In the genomic region with DNA sequence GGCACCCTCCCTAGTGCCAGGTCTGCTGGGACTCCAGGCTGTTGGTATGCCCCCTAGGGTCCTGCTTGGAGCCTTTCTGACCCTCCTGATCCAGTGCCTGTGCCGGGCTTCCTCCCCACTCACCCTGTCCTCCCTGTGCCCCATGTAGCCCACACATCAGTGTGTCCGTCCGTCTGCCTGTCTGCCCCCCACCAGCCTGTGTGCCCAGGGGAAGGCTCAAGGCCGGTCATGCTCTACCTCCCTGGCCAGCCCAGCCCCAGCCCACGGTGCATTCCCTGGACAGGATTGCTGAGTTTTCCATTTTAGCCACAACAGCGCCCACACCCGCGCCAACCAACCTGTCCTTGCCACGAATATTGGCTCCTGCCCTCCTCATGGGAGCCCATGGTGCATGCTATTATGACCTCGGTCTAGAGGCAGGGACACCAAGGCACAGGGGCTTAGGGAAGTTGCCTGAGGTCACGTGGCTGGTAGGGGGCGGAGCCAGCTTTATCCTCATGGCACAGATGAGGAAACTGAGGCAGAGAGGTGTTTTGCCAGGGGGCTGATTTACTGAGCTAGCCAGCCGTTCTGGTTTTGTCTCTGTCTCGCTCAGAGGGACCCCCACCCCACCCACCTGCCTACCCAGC, we compare ENCODE assay signal across 20 cellular contexts.
DNase-seq lines count a peak whose midpoint lies in the region; ATAC-seq, FAIRE-seq and TF ChIP-seq lines count a peak whose summit lies in the region.
"Had no signal": no experiment of that assay in that cellular context is flagged by ENCODE, and none has a peak within 500 bp of the region (broad histone marks: within the 10 kb centered on the region; RNA-seq: fewer than 3 reads in every experiment).

No MANE protein-coding gene starts in this region.

- ATAC-seq in GM12878 (no peak), GM21786 (IDR thresholded peaks at IDR 0.05; ENCODE audit: unreplicated experiment) (no peak), HG02798 (IDR thresholded peaks at IDR 0.05; ENCODE audit: poor library complexity, unreplicated experiment) (no peak)
- ATAC-seq in activated CD8-positive, alpha-beta T cell treated with anti-CD3 and anti-CD28 coated beads, Interleukin-2, amount 10 ng/mL, durations not matched to agents 7 days and 5 days = no peak

- peaks cover 10% of the 10 kb centered on the region for H3K79me1 ChIP-seq in neuronal stem cell (ENCODE audit: low read depth, low read length)

- H3K9me3 Mint-ChIP-seq in activated CD8-positive, alpha-beta T cell treated with anti-CD3 and anti-CD28 coated beads, Interleukin-2, amount 10 ng/mL, durations not matched to agents 7 days and 5 days (ENCODE audit: insufficient read depth) = no peaks in the 10 kb centered on the region
- H3K9me3 Mint-ChIP-seq: IgD-negative memory B cell had no signal

- no peaks in the 10 kb centered on the region for H3K9me2 ChIP-seq in Karpas-422 (replicated peaks; ENCODE audit: insufficient read depth, low read length)

- no peak overlapping the region for H4K91ac ChIP-seq in neuronal stem cell (ENCODE audit: low read depth, low read length, poor library complexity)

- POLR2A ChIA-PET in GM12878 (lab: Charles Lee) = no interaction called here
- POLR2A ChIA-PET in activated CD8-positive, alpha-beta T cell treated with anti-CD3 and anti-CD28 coated beads, Interleukin-2, amount 10 ng/mL, durations not matched to agents 7 days and 5 days (lab: Charles Lee) = interaction anchor here (1.0 kb wide), 1 partner anchor 11 kb away, joined by 3 read pairs; no protein-coding TSS in a partner anchor

- no peak overlapping the region for H3K27ac Mint-ChIP-seq in activated CD8-positive, alpha-beta T cell treated with anti-CD3 and anti-CD28 coated beads, Interleukin-2, amount 10 ng/mL, durations not matched to agents 7 days and 5 days

- H3K36me3 Mint-ChIP-seq in activated CD8-positive, alpha-beta T cell treated with anti-CD3 and anti-CD28 coated beads, Interleukin-2, amount 10 ng/mL, durations not matched to agents 7 days and 5 days (ENCODE audit: low read depth) = peaks cover 2% of the 10 kb centered on the region
- H3K36me3 Mint-ChIP-seq: IgD-negative memory B cell had no signal

- H3K9ac ChIP-seq in BLaER1 (no peak overlapping the region), Karpas-422 (ENCODE audit: low read length) (no peak overlapping the region), GM12878 (ENCODE audit: control insufficient read depth, insufficient read depth, low read length) (no peak overlapping the region), neuronal stem cell (ENCODE audit: low read depth, low read length, poor library complexity) (peak overlapping the region; percentile 37)
- H3K9ac ChIP-seq: GM23248 had no signal

- TF ChIP-seq POLR2A in GM12878 (IDR thresholded peaks at IDR 0.05; ENCODE audit: low read depth, low read length) = no peak
- TF ChIP-seq POLR2A in H54 (IDR thresholded peaks at IDR 0.05; ENCODE audit: low read depth, low read length) = no peak

- no peak overlapping the region for H3K4me3 Mint-ChIP-seq in activated CD8-positive, alpha-beta T cell treated with anti-CD3 and anti-CD28 coated beads, Interleukin-2, amount 10 ng/mL, durations not matched to agents 7 days and 5 days

- peak overlapping the region; percentile 76 for H3K18ac ChIP-seq in neuronal stem cell (ENCODE audit: low read length)

- no TSS peak for BruUV-seq in GM12878 (replicated peaks; lab: Mats Ljungman, UMichigan)

- CTCF ChIA-PET in GM12878 (lab: Yijun Ruan, JAX) = no interaction called here
- CTCF ChIA-PET in activated CD8-positive, alpha-beta T cell treated with anti-CD3 and anti-CD28 coated beads, Interleukin-2, amount 10 ng/mL, durations not matched to agents 7 days and 5 days (lab: Charles Lee) = no interaction called here

- no peak overlapping the region for H3K23ac ChIP-seq in neuronal stem cell (ENCODE audit: low read depth, low read length, poor library complexity)

- H3K4me1 ChIP-seq in BLaER1 (peaks cover 90% of the 10 kb centered on the region), Karpas-422 (ENCODE audit: low read length) (peaks cover 95% of the 10 kb centered on the region), GM12878 (ENCODE audit: control insufficient read depth, insufficient read depth, low read length) (peaks cover 21% of the 10 kb centered on the region), neuronal stem cell (ENCODE audit: control insufficient read depth in 2 of 2, insufficient read depth in 1 of 2, low read depth in 1 of 2, low read length in 2 of 2) (peaks cover 13 to 19% of the 10 kb centered on the region in 2 donors)

- peaks cover 21% of the 10 kb centered on the region for H3K4me1 Mint-ChIP-seq in activated CD8-positive, alpha-beta T cell treated with anti-CD3 and anti-CD28 coated beads, Interleukin-2, amount 10 ng/mL, durations not matched to agents 7 days and 5 days (ENCODE audit: low read depth)

- RAD21 ChIA-PET in GM12878 (lab: Charles Lee; ENCODE audit: unreplicated experiment) = no interaction called here

- no peak overlapping the region for H2BK120ac ChIP-seq in neuronal stem cell (ENCODE audit: low read depth, low read length)

- SMC1A ChIA-PET in GM12878 (lab: Charles Lee; ENCODE audit: uncharacterized antibody, unreplicated experiment) = no interaction called here

- H3K27ac ChIP-seq in BLaER1 = peak overlapping the region; percentile 30; the same call in 1 of the 2 replicates
- H3K27ac ChIP-seq in Karpas-422 (ENCODE audit: low read length) = peak overlapping the region; percentile 98
- no peak overlapping the region for H3K27ac ChIP-seq in GM12878 (ENCODE audit: control insufficient read depth, insufficient read depth)
- H3K27ac ChIP-seq in neuronal stem cell (replicated peaks; ENCODE audit: low read length) = no peak overlapping the region
- H3K27ac ChIP-seq: GM23248, SK-N-MC had no signal

- intact Hi-C loops in GM12878 (cut with micrococcal nuclease; ENCODE audit: unreplicated experiment) = no loop called here

- FAIRE-seq in GM12878 (lab: Jason Lieb, UNC) (no peak), H54 (lab: Jason Lieb, UNC) (no peak)

- 0 out of 2 replicates have a peak, but pooled peaks cover 4% of the 10 kb centered on the region for H3K27me3 ChIP-seq in BLaER1
- no peaks in the 10 kb centered on the region for H3K27me3 ChIP-seq in Karpas-422 (ENCODE audit: low read length)
- H3K27me3 ChIP-seq in GM12878 (replicated peaks in 1 of 2; ENCODE audit: control insufficient read depth in 2 of 2, insufficient read depth in 2 of 2, low read length in 1 of 2) = no peaks in the 10 kb centered on the region
- no peaks in the 10 kb centered on the region for H3K27me3 ChIP-seq in neuronal stem cell (ENCODE audit: control insufficient read depth in 3 of 3, insufficient read depth in 3 of 3, low read depth in 1 of 3, low read length in 3 of 3)
- H3K27me3 ChIP-seq: MG63 had no signal

- H2BK5ac ChIP-seq in neuronal stem cell (ENCODE audit: low read length) = no peak overlapping the region

- no peak overlapping the region for H3K14ac ChIP-seq in neuronal stem cell (ENCODE audit: low read length)

- no peak overlapping the region for H2BK15ac ChIP-seq in neuronal stem cell (ENCODE audit: low read length)

- no peak for TF ChIP-seq RAD21 in GM12878 (IDR thresholded peaks at IDR 0.05; ENCODE audit: insufficient read depth, low read depth, low read length)

- no peak overlapping the region for H2AFZ ChIP-seq in Karpas-422 (ENCODE audit: low read length)
- H2AFZ ChIP-seq in GM12878 (ENCODE audit: control insufficient read depth, low read depth, low read length) = no peak overlapping the region
- no peak overlapping the region for H2AFZ ChIP-seq in neuronal stem cell (ENCODE audit: low read length)
- H2AFZ ChIP-seq: GM23248 had no signal

- no peak overlapping the region for H3K4me3 ChIP-seq in BLaER1
- no peak overlapping the region for H3K4me3 ChIP-seq in Karpas-422 (ENCODE audit: low read length)
- no peak overlapping the region for H3K4me3 ChIP-seq in GM12878
- H3K4me3 ChIP-seq in neuronal stem cell (ENCODE audit: low read length in 2 of 2) = no peak overlapping the region
- H3K4me3 ChIP-seq: GM23248, MG63, SK-N-MC had no signal

- H3K36me3 ChIP-seq in BLaER1 (no peaks in the 10 kb centered on the region), Karpas-422 (ENCODE audit: insufficient read depth, low read length) (no peaks in the 10 kb centered on the region), GM12878 (ENCODE audit: control insufficient read depth in 2 of 2, insufficient read depth in 2 of 2, low read length in 1 of 2) (no peaks in the 10 kb centered on the region), neuronal stem cell (replicated peaks in 1 of 2; ENCODE audit: control insufficient read depth in 2 of 2, insufficient read depth in 2 of 2, low read length in 2 of 2) (peaks cover 0 to 3% of the 10 kb centered on the region in 2 donors)
- H3K36me3 ChIP-seq: MG63 had no signal

- peak overlapping the region; percentile 6 for H3K4ac ChIP-seq in neuronal stem cell (ENCODE audit: low read length)

- H3K4me2 ChIP-seq in BLaER1 (peak overlapping the region; percentile 92), Karpas-422 (ENCODE audit: low read depth, low read length, poor library complexity, severe bottlenecking) (no peak overlapping the region), GM12878 (ENCODE audit: control insufficient read depth, insufficient read depth) (no peak overlapping the region), neuronal stem cell (ENCODE audit: insufficient read depth, low read length, poor library complexity, severe bottlenecking) (no peak overlapping the region)

- H3K9me3 ChIP-seq in BLaER1 = no peaks in the 10 kb centered on the region
- H3K9me3 ChIP-seq in Karpas-422 (ENCODE audit: low read length) = no peaks in the 10 kb centered on the region
- no peaks in the 10 kb centered on the region for H3K9me3 ChIP-seq in GM12878 (replicated peaks; ENCODE audit: control insufficient read depth, insufficient read depth, low read length)
- no peaks in the 10 kb centered on the region for H3K9me3 ChIP-seq in neuronal stem cell (replicated peaks in 1 of 2; ENCODE audit: control insufficient read depth in 2 of 2, insufficient read depth in 1 of 2, low read depth in 1 of 2, low read length in 2 of 2)
- H3K9me3 ChIP-seq: MG63 had no signal

- peaks cover 27% of the 10 kb centered on the region for H3K79me2 ChIP-seq in Karpas-422 (ENCODE audit: low read length)
- no peaks in the 10 kb centered on the region for H3K79me2 ChIP-seq in GM12878 (ENCODE audit: control insufficient read depth, insufficient read depth, low read length)

- peak overlapping the region; percentile 4 for H2BK12ac ChIP-seq in neuronal stem cell (ENCODE audit: low read length)

- H2AK5ac ChIP-seq in neuronal stem cell (ENCODE audit: low read depth, low read length) = peak overlapping the region; percentile 47

- H4K20me1 ChIP-seq in BLaER1 = peaks cover 49% of the 10 kb centered on the region
- H4K20me1 ChIP-seq in Karpas-422 (ENCODE audit: insufficient read depth, low read depth, low read length) = peaks cover 4% of the 10 kb centered on the region; the same call in 1 of the 2 replicates
- no peaks in the 10 kb centered on the region for H4K20me1 ChIP-seq in GM12878 (ENCODE audit: control insufficient read depth, insufficient read depth)

- H4K8ac ChIP-seq in neuronal stem cell (ENCODE audit: low read depth, low read length) = no peak overlapping the region

- TF ChIP-seq EP300 in GM12878 (IDR thresholded peaks at IDR 0.05; ENCODE audit: borderline replicate concordance in 1 of 2, control insufficient read depth in 1 of 2, low read depth in 2 of 2, low read length in 2 of 2) = no peak

- in situ Hi-C loops in GM12878 (cut with MboI) = no loop called here

- H3K27me3 Mint-ChIP-seq in activated CD8-positive, alpha-beta T cell treated with anti-CD3 and anti-CD28 coated beads, Interleukin-2, amount 10 ng/mL, durations not matched to agents 7 days and 5 days (ENCODE audit: low read depth) = no peaks in the 10 kb centered on the region
- H3K27me3 Mint-ChIP-seq: IgD-negative memory B cell had no signal

- 67% methylated on average over 13 of the region's 14 CpGs for WGBS in GM12878 (ENCODE audit: insufficient coverage, insufficient replicate concordance, low lambda C conversion rate, missing lambda C conversion rate)
- WGBS in neuronal stem cell (ENCODE audit: extremely low coverage in 2 of 2, insufficient read length in 2 of 2, insufficient replicate concordance in 1 of 2), 2 donors = no CpG with 5 or more reads among the region's 14 CpGs

- no peak for TF ChIP-seq CTCF in GM12878 (IDR thresholded peaks at IDR 0.05 in 2 of 3, conservative IDR thresholded peaks at IDR 0.05 in 1 of 3; ENCODE audit: control insufficient read depth in 2 of 3, extremely low read depth in 1 of 3, insufficient read depth in 1 of 3, low read depth in 3 of 3, low read length in 3 of 3)

- DNase-seq in Karpas-422 (no peak), GM12878 (ENCODE audit: low read depth, low spot score) (no peak), neuronal stem cell (ENCODE audit: low spot score) (no peak), H54 (ENCODE audit: insufficient read length, low spot score) (no peak)
- no peak for DNase-seq in activated CD8-positive, alpha-beta T cell treated with anti-CD3 and anti-CD28 coated beads, Interleukin-2, amount 10 ng/mL, durations not matched to agents 7 days and 5 days
- DNase-seq: AML-193, GM23248, HCEC 1CT, MG63, NCI-H1436, NCI-H187 treated with DMSO at 0.1 percent for 48 hours, NCI-H2107, NCI-H446 treated with DMSO at 0.1 percent for 48 hours, NCI-H526 treated with DMSO at 0.1 percent for 48 hours, SHP77 had no signal

Comparison
In these comparisons a context has a peak if more than half of its experiments do, and no peak if none do; other contexts are left out.
1. H3K27ac ChIP-seq: peak in BLaER1 (single experiment) and Karpas-422 (single experiment); none in GM12878 (single experiment) and neuronal stem cell (single experiment).